18 cellular contexts compared by ENCODE assay signal in the genomic region with DNA sequence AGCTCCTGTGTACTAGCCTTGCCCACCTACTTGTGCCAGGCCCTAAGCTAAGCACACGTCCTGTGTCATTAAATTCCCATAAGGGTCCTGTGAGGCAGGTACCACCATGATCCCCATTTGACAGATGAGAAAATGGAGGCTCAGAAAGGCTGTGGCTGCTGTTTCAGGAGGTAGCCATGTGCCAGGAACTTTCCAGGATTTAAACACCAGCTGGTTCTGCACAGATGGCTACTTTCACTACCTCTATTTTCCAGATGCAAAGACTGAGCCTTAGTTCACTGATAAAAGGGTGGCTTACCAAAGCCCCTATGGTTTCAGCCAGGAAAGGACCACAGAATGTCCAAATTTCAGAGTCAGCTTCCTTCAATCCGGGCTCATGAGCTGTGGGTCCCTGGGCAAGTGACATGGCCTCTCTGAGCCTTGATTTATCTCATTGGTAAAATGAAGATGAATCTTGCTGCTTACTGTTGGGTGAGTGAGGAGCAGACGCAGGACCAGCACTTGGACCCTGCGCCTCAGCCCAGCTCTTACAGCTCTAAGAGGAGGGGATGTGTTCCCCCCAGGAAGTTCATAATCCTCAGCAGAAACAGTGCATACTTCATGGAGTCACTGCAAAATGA. TPM values are rescaled to one million over a fixed set of nuclear protein-coding genes. Genes with fewer than 3 reads are reported as not detected.
DNase-seq lines count a peak whose midpoint lies in the region; FAIRE-seq and TF ChIP-seq lines count a peak whose summit lies in the region.
"Had no signal": no experiment of that assay in that cellular context is flagged by ENCODE, and none has a peak within 500 bp of the region (broad histone marks: within the 10 kb centered on the region; RNA-seq: fewer than 3 reads in every experiment).

No MANE protein-coding gene starts in this region.

- no peaks in the 10 kb centered on the region for H3K23me2 ChIP-seq in H9 (ENCODE audit: insufficient read length, low read depth, low read length, poor library complexity, severe bottlenecking)

- no peaks in the 10 kb centered on the region for H3K79me2 ChIP-seq in H9 (ENCODE audit: insufficient read depth, low read length)

- H3K27me3 Mint-ChIP-seq in H9 (ENCODE audit: low read depth): peaks cover 2% of the 10 kb centered on the region; the same call in 1 of the 2 replicates
- no peaks in the 10 kb centered on the region for H3K27me3 Mint-ChIP-seq in endodermal cell (ENCODE audit: insufficient read depth)

- H3K27me3 ChIP-seq in H9 (ENCODE audit: insufficient read depth, low read length) (no peaks in the 10 kb centered on the region), endodermal cell (ENCODE audit: control insufficient read depth, insufficient read depth, low read length, poor library complexity, severe bottlenecking) (no peaks in the 10 kb centered on the region), sigmoid colon (peaks cover 0 to 4% (median 0%) of the 10 kb centered on the region in 3 donors)
- H3K27me3 ChIP-seq: breast epithelium had no signal

- H3K18ac ChIP-seq in H9 (ENCODE audit: insufficient read length, low read depth, low read length): no peak overlapping the region

- H3K4me1 Mint-ChIP-seq in H9 (peaks cover 35 to 40% of the 10 kb centered on the region in 2 experiments), endodermal cell (peaks cover 27% of the 10 kb centered on the region)

- no peaks in the 10 kb centered on the region; a peak in 1 of 7 replicates for H3K36me3 Mint-ChIP-seq in H9 (ENCODE audit: insufficient read depth in 1 of 3, low read depth in 3 of 3)
- no peaks in the 10 kb centered on the region for H3K36me3 Mint-ChIP-seq in endodermal cell (ENCODE audit: low read depth)
- H3K36me3 Mint-ChIP-seq: type B pancreatic cell had no signal

- no peak overlapping the region for H2BK20ac ChIP-seq in H9 (ENCODE audit: low read depth, low read length, poor library complexity, severe bottlenecking)

- no peak overlapping the region for H3K56ac ChIP-seq in H9 (ENCODE audit: insufficient read length, low read depth, low read length)

- H3K14ac ChIP-seq in H9 (ENCODE audit: insufficient read depth, low read length): peak overlapping the region; percentile 11; the same call in 1 of the 2 replicates

- no CpG with 5 or more reads among the region's 4 CpGs for WGBS in H9 (ENCODE audit: extremely low coverage, insufficient read length, low lambda C conversion rate)
- WGBS in endodermal cell (ENCODE audit: insufficient coverage in 1 of 2, insufficient read length in 1 of 2), 2 experiments: 88 to 90% methylated on average over 4 of the region's 4 CpGs
- WGBS in sigmoid colon, 2 donors: 71 to 82% methylated on average over 4 of the region's 4 CpGs

- intact Hi-C loops in sigmoid colon (cut with DNase I) (no loop called here), posterior cingulate gyrus (cut with DNase I) (no loop called here), cardiac septum (cut with DNase I) (no loop called here)

- no peak for TF ChIP-seq POLR2A in sigmoid colon (IDR thresholded peaks at IDR 0.05)

- FAIRE-seq in frontal cortex (lab: Jason Lieb, UNC): no peak

- H2BK15ac ChIP-seq in H9 (ENCODE audit: low read depth, low read length): no peak overlapping the region

- H3K27ac Mint-ChIP-seq in H9: peak overlapping the region; percentile 25 to 93 (median 92); a peak in 4 of 7 replicates
- peak overlapping the region; percentile 69 for H3K27ac Mint-ChIP-seq in endodermal cell
- H3K27ac Mint-ChIP-seq: type B pancreatic cell had no signal

- no peak overlapping the region for H2BK120ac ChIP-seq in H9 (ENCODE audit: low read depth, low read length, poor library complexity, severe bottlenecking)

- H2AFZ ChIP-seq in H9 (ENCODE audit: low read length): no peak overlapping the region

- H3K9me3 Mint-ChIP-seq in H9 (peaks cover 0 to 7% of the 10 kb centered on the region in 2 experiments; a peak in 1 of 5 replicates), endodermal cell (no peaks in the 10 kb centered on the region)
- H3K9me3 Mint-ChIP-seq: type B pancreatic cell had no signal

- H2BK5ac ChIP-seq in H9 (ENCODE audit: insufficient read length, low read length): no peak overlapping the region

- H2BK12ac ChIP-seq in H9 (ENCODE audit: insufficient read length, low read depth, low read length): no peak overlapping the region

- H3K27ac ChIP-seq in H9 (ENCODE audit: insufficient read length, low read depth, low read length) (peak overlapping the region; percentile 37), endodermal cell (ENCODE audit: low read depth, low read length) (peak overlapping the region; percentile 24), sigmoid colon (peak overlapping the region in 3 of 4 donors; percentile 22 to 49 (median 44))
- H3K27ac ChIP-seq: breast epithelium, C4-2B had no signal

- H3K4me3 Mint-ChIP-seq in H9: no peak overlapping the region; a peak in 1 of 5 replicates
- no peak overlapping the region for H3K4me3 Mint-ChIP-seq in endodermal cell
- H3K4me3 Mint-ChIP-seq: type B pancreatic cell had no signal

- H3K4me2 ChIP-seq in H9 (ENCODE audit: insufficient read depth, insufficient read length, low read length): peak overlapping the region; percentile 39
- H3K4me2 ChIP-seq: SK-N-SH had no signal

- DNase-seq in H9: no peak
- peak; percentile 6 for DNase-seq in NOMO-1 treated with dmso at 0.1 percent for 144 hours (lab: John Stamatoyannopoulos, UW; ENCODE audit: unreplicated experiment)
- no peak for DNase-seq in endodermal cell
- no peak for DNase-seq in sigmoid colon
- no peak for DNase-seq in frontal cortex (ENCODE audit: low spot score in 2 of 2)
- no peak for DNase-seq in posterior cingulate gyrus
- no peak for DNase-seq in cardiac septum (ENCODE audit: low spot score)
- no peak for DNase-seq in NCI-H2227 treated with DMSO at 0.1 percent for 48 hours (lab: John Stamatoyannopoulos, UW)
- DNase-seq: left colon; NCI-H1092 treated with DMSO at 0.1 percent for 48 hours; NCI-H226; SK-N-SH; stimulated activated CD4-positive, alpha-beta T cell treated with anti-CD3 and anti-CD28 coated beads, Interleukin-2, amount 100 ng/mL, for 24 hours had no signal

- H2AK5ac ChIP-seq in H9 (ENCODE audit: insufficient read length, low read length): no peak overlapping the region

- TF ChIP-seq CTCF in H9 (conservative IDR thresholded peaks at IDR 0.05) (no peak), endodermal cell (conservative IDR thresholded peaks at IDR 0.05) (no peak), sigmoid colon (IDR thresholded peaks at IDR 0.05) (no peak)

- no peak overlapping the region for H3T11ph ChIP-seq in H9 (ENCODE audit: low read length)

- H3K9me3 ChIP-seq in H9 (ENCODE audit: control insufficient read depth, low read depth, low read length): no peaks in the 10 kb centered on the region
- no peaks in the 10 kb centered on the region for H3K9me3 ChIP-seq in endodermal cell (ENCODE audit: control insufficient read depth, low read length)
- no peaks in the 10 kb centered on the region for H3K9me3 ChIP-seq in sigmoid colon
- H3K9me3 ChIP-seq: breast epithelium, SK-N-SH had no signal

- H3K79me1 ChIP-seq in H9 (ENCODE audit: insufficient read depth, low read depth, low read length, poor library complexity, severe bottlenecking): no peaks in the 10 kb centered on the region

- H3K4me3 ChIP-seq in endodermal cell (ENCODE audit: low read length) (no peak overlapping the region), sigmoid colon (no peak overlapping the region)
- H3K4me3 ChIP-seq: breast epithelium had no signal

- H4K91ac ChIP-seq in H9 (ENCODE audit: insufficient read length, low read depth, low read length): no peak overlapping the region

- no peak overlapping the region for H3K4ac ChIP-seq in H9 (ENCODE audit: low read depth, low read length)

- peaks cover 25% of the 10 kb centered on the region for H3K4me1 ChIP-seq in H9 (ENCODE audit: insufficient read depth, low read length)
- H3K4me1 ChIP-seq in endodermal cell (ENCODE audit: control insufficient read depth, insufficient read depth, low read length): peaks cover 6% of the 10 kb centered on the region
- peaks cover 0 to 49% (median 27%) of the 10 kb centered on the region in 4 donors for H3K4me1 ChIP-seq in sigmoid colon
- H3K4me1 ChIP-seq: breast epithelium had no signal

- H3K9ac ChIP-seq in H9 (ENCODE audit: extremely low read depth, insufficient read length, low read length): no peak overlapping the region
- H3K9ac ChIP-seq in endodermal cell (ENCODE audit: extremely low read depth, low read length, poor library complexity, severe bottlenecking): no peak overlapping the region
- H3K9ac ChIP-seq: SK-N-SH had no signal

- no peak overlapping the region for H4K8ac ChIP-seq in H9 (replicated peaks; ENCODE audit: insufficient read length, low read depth, low read length)

- no peaks in the 10 kb centered on the region for H3K36me3 ChIP-seq in endodermal cell (ENCODE audit: control insufficient read depth, insufficient read depth, low read length)
- H3K36me3 ChIP-seq in sigmoid colon: no peaks in the 10 kb centered on the region
- H3K36me3 ChIP-seq: breast epithelium had no signal

- no peaks in the 10 kb centered on the region for H4K20me1 ChIP-seq in H9 (ENCODE audit: control insufficient read depth, insufficient read depth, insufficient read length)

- no peak overlapping the region for H3K23ac ChIP-seq in H9 (ENCODE audit: insufficient read length, low read depth, low read length)

- no peak overlapping the region for H4K5ac ChIP-seq in H9 (ENCODE audit: insufficient read length, low read depth, low read length)

- TF ChIP-seq EP300 in sigmoid colon (IDR thresholded peaks at IDR 0.05): no peak

RNA-seq across cellular contexts. Expression of gene CMKLR1, which starts 23.5 kb away (rescaled TPM):
- total RNA-seq in H9 (2021) (0.66 and 0.83 TPM in 2 replicates), endodermal cell (not detected), sigmoid colon (10 to 100 TPM in 3 of 4 donors, 1 to 10 TPM in 1; 10.0 to 14.8 (median 12.0) TPM), frontal cortex (1.2 TPM), cardiac septum (21.0 TPM)
- 0.21 TPM for polyA plus RNA-seq in endodermal cell (2013, experiment 1 of 2)
- 0.25 TPM for polyA plus RNA-seq in endodermal cell (2013, experiment 2 of 2)
- 1 to 10 TPM; 3.0 to 8.8 (median 6.5) TPM for polyA plus RNA-seq in sigmoid colon
- total RNA-seq: OCI-LY7, renal cortical epithelial cell had no signal
